ENCODE assay signal across 1 cellular context in the genomic region with DNA sequence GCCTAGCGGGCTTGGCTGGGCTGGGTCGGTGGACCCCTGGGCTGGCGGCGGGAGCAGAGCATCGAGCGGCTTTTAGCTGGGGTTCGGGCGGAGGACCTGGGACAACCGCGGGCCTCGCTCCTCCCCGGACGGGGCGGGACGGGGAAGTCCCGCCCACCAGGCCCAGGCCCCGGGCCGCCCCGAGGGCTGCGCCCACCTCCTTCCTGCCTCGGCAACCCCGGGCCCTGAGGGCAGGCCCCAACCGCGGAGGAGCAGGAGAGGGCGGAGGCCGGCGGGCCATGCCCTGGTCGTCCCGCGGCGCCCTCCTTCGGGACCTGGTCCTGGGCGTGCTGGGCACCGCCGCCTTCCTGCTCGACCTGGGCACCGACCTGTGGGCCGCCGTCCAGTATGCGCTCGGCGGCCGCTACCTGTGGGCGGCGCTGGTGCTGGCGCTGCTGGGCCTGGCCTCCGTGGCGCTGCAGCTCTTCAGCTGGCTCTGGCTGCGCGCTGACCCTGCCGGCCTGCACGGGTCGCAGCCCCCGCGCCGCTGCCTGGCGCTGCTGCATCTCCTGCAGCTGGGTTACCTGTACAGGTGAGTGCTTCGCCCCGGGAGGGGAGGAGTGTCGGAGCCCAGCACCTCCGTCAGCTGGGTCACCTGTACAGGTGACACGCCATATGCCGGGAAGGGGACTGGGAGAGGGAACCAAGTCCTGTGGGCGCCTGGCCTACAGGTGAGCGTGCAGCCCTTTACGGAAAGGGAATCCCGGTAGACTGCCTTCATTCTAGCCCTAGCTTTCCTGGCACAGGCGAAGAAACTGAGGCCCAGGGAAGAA.
TF ChIP-seq lines count a peak whose summit lies in the region.

A gene with protein sequence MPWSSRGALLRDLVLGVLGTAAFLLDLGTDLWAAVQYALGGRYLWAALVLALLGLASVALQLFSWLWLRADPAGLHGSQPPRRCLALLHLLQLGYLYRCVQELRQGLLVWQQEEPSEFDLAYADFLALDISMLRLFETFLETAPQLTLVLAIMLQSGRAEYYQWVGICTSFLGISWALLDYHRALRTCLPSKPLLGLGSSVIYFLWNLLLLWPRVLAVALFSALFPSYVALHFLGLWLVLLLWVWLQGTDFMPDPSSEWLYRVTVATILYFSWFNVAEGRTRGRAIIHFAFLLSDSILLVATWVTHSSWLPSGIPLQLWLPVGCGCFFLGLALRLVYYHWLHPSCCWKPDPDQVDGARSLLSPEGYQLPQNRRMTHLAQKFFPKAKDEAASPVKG (plus strand): TSS at position 182 of the 812 bp plus-strand sequence. CDS start 97 bp downstream, at position 279.

TF ChIP-seq in HepG2, 621 proteins besides CTCF, POLR2A, EP300 and RAD21 (continued from another document):
- TF ChIP-seq, protein P1, sequence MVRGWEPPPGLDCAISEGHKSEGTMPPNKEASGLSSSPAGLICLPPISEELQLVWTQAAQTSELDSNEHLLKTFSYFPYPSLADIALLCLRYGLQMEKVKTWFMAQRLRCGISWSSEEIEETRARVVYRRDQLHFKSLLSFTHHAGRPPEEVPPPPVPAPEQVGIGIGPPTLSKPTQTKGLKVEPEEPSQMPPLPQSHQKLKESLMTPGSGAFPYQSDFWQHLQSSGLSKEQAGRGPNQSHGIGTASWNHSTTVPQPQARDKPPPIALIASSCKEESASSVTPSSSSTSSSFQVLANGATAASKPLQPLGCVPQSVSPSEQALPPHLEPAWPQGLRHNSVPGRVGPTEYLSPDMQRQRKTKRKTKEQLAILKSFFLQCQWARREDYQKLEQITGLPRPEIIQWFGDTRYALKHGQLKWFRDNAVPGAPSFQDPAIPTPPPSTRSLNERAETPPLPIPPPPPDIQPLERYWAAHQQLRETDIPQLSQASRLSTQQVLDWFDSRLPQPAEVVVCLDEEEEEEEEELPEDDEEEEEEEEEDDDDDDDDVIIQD (CRISPR knock-in tag; IDR thresholded peaks at IDR 0.05; ENCODE audit: low read depth): no peak
- no peak for TF ChIP-seq ZNF879 (CRISPR knock-in tag; IDR thresholded peaks at IDR 0.05)
- TF ChIP-seq, protein P2, sequence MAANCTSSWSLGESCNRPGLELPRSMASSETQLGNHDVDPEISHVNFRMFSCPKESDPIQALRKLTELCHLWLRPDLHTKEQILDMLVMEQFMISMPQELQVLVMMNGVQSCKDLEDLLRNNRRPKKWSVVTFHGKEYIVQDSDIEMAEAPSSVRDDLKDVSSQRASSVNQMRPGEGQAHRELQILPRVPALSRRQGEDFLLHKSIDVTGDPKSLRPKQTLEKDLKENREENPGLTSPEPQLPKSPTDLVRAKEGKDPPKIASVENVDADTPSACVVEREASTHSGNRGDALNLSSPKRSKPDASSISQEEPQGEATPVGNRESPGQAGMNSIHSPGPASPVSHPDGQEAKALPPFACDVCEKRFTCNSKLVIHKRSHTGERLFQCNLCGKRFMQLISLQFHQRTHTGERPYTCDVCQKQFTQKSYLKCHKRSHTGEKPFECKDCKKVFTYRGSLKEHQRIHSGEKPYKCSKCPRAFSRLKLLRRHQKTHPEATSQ (CRISPR knock-in tag; IDR thresholded peaks at IDR 0.05; ENCODE audit: borderline replicate concordance): no peak
- TF ChIP-seq, protein P3, sequence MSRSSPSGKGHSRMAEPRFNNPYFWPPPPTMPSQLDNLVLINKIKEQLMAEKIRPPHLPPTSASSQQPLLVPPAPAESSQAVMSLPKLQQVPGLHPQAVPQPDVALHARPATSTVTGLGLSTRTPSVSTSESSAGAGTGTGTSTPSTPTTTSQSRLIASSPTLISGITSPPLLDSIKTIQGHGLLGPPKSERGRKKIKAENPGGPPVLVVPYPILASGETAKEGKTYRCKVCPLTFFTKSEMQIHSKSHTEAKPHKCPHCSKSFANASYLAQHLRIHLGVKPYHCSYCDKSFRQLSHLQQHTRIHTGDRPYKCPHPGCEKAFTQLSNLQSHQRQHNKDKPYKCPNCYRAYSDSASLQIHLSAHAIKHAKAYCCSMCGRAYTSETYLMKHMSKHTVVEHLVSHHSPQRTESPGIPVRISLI (CRISPR knock-in tag; IDR thresholded peaks at IDR 0.05; ENCODE audit: borderline replicate concordance): no peak
- TF ChIP-seq, protein P4, sequence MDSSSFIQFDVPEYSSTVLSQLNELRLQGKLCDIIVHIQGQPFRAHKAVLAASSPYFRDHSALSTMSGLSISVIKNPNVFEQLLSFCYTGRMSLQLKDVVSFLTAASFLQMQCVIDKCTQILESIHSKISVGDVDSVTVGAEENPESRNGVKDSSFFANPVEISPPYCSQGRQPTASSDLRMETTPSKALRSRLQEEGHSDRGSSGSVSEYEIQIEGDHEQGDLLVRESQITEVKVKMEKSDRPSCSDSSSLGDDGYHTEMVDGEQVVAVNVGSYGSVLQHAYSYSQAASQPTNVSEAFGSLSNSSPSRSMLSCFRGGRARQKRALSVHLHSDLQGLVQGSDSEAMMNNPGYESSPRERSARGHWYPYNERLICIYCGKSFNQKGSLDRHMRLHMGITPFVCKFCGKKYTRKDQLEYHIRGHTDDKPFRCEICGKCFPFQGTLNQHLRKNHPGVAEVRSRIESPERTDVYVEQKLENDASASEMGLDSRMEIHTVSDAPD (CRISPR knock-in tag; IDR thresholded peaks at IDR 0.05): no peak
- TF ChIP-seq MTF1 (CRISPR knock-in tag; IDR thresholded peaks at IDR 0.05): no peak
- no peak for TF ChIP-seq ZNF292 (CRISPR knock-in tag; IDR thresholded peaks at IDR 0.05; ENCODE audit: borderline replicate concordance, low read depth)
- no peak for TF ChIP-seq TP53 (CRISPR knock-in tag; conservative IDR thresholded peaks at IDR 0.05)
- TF ChIP-seq SYNCRIP (IDR thresholded peaks at IDR 0.05; ENCODE audit: insufficient read depth, low read depth, low read length): no peak
- TF ChIP-seq MIER3 (CRISPR knock-in tag; IDR thresholded peaks at IDR 0.05; ENCODE audit: borderline replicate concordance): no peak
- TF ChIP-seq TOE1 (CRISPR knock-in tag; IDR thresholded peaks at IDR 0.05): no peak
- TF ChIP-seq DPF2 (CRISPR knock-in tag; IDR thresholded peaks at IDR 0.05; ENCODE audit: borderline replicate concordance, low read depth): no peak
